In the genomic region with DNA sequence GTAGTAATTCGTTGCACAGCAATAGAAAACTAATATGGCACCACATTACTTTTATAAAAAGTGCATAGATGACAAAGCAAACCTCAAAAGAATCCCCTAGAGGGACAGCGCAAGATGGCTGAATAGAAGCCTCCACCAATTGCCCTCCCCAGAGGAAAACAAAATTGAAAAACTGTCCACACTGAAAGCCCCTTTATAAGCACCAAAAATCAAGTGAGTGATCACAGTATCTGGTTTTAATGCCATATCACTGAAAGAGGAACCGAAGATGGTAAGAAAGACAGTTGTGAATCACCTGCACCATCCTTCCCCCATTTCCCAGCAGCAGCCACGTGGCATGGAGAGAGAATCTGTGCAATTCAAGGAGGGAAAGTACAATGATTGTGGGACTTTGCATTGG, we compare ENCODE assay signal across 16 cellular contexts.
A peak's percentile ranks its signal among the peaks of the same experiment; 100 is the strongest.
DNase-seq lines count a peak whose midpoint lies in the region; ATAC-seq, FAIRE-seq and TF ChIP-seq lines count a peak whose summit lies in the region.
"Had no signal": no experiment of that assay in that cellular context is flagged by ENCODE, and none has a peak within 500 bp of the region (broad histone marks: within the 10 kb centered on the region; RNA-seq: fewer than 3 reads in every experiment).

No MANE protein-coding gene starts in this region.

- intact Hi-C loops in activated B cell treated with CpG ODN at 0.5 μM for 24 hours (cut with micrococcal nuclease) = loop anchor here (10.0 kb wide), 1 partner anchor 1075 kb away; no protein-coding TSS in a partner anchor

- TF ChIP-seq CTCF in activated B cell treated with CpG ODN at 0.5 μM for 24 hours (IDR thresholded peaks at IDR 0.05) (no peak), D721Med (IDR thresholded peaks at IDR 0.05; ENCODE audit: insufficient read depth, missing control alignments) (no peak)

- ATAC-seq in GM18858 (IDR thresholded peaks at IDR 0.05; ENCODE audit: unreplicated experiment) (peak; percentile 80), GM21576 (IDR thresholded peaks at IDR 0.05; ENCODE audit: unreplicated experiment) (peak; percentile 57), HG03066 (IDR thresholded peaks at IDR 0.05; ENCODE audit: low read depth, unreplicated experiment) (peak; percentile 78), activated B cell treated with CpG ODN at 0.5 μM for 24 hours (ENCODE audit: low read depth) (peak; percentile 57)
- ATAC-seq: activated T-cell treated with anti-CD3 and anti-CD28 coated beads, Interleukin-2, amount 50 U/mL, for 4 hours; left colon; T-helper 17 cell had no signal

- H3K4me1 Mint-ChIP-seq in activated B cell treated with CpG ODN at 0.5 μM for 24 hours = peaks cover 3% of the 10 kb centered on the region
- H3K4me1 Mint-ChIP-seq: naive B cell, T-helper 17 cell had no signal

- H3K27ac Mint-ChIP-seq in activated B cell treated with CpG ODN at 0.5 μM for 24 hours = no peak overlapping the region
- H3K27ac Mint-ChIP-seq: naive B cell, T-helper 17 cell had no signal

- no peaks in the 10 kb centered on the region for H3K27me3 Mint-ChIP-seq in activated B cell treated with CpG ODN at 0.5 μM for 24 hours
- H3K27me3 Mint-ChIP-seq: naive B cell, T-helper 17 cell had no signal

- CTCF ChIA-PET in activated B cell treated with CpG ODN at 0.5 μM for 24 hours (lab: Charles Lee) = no interaction called here

- no peak for DNase-seq in activated B cell treated with CpG ODN at 0.5 μM for 24 hours
- DNase-seq in germinal center (ENCODE audit: low spot score) = no peak
- DNase-seq in glomerular visceral epithelial cell (ENCODE audit: extremely low spot score) = no peak
- DNase-seq in stimulated activated CD4-positive, alpha-beta T cell treated with anti-CD3 and anti-CD28 coated beads, Interleukin-1b, Interleukin-23, amount 100 ng/mL, for 48 hours = no peak
- DNase-seq in D721Med (ENCODE audit: insufficient read length, low spot score) = no peak
- DNase-seq: activated CD4-positive, alpha-beta T cell treated with anti-CD3 and anti-CD28 coated beads for 4 hours; activated T-cell treated with anti-CD3 and anti-CD28 coated beads, Interleukin-2, amount 50 U/mL, for 4 hours; DMS79; left colon; naive B cell; NCI-H1694 treated with DMSO at 0.1 percent for 48 hours; stimulated activated CD4-positive, alpha-beta T cell treated with anti-CD3 and anti-CD28 coated beads, Interleukin-2, amount 100 ng/mL, for 48 hours; T-helper 17 cell had no signal

- H3K4me3 Mint-ChIP-seq in activated B cell treated with CpG ODN at 0.5 μM for 24 hours = no peak overlapping the region
- H3K4me3 Mint-ChIP-seq: activated T-cell treated with anti-CD3 and anti-CD28 coated beads, Interleukin-2, amount 50 U/mL, for 4 hours; naive B cell; T-helper 17 cell had no signal

- peaks cover 3% of the 10 kb centered on the region for H3K9me3 Mint-ChIP-seq in activated B cell treated with CpG ODN at 0.5 μM for 24 hours

- POLR2A ChIA-PET in activated B cell treated with CpG ODN at 0.5 μM for 24 hours (lab: Charles Lee) = no interaction called here

- FAIRE-seq in D721Med (lab: Jason Lieb, UNC) = no peak

- no peaks in the 10 kb centered on the region for H3K36me3 Mint-ChIP-seq in activated B cell treated with CpG ODN at 0.5 μM for 24 hours (ENCODE audit: low read depth)
- H3K36me3 Mint-ChIP-seq: naive B cell had no signal
